19 cellular contexts compared by ENCODE assay signal in the genomic region with DNA sequence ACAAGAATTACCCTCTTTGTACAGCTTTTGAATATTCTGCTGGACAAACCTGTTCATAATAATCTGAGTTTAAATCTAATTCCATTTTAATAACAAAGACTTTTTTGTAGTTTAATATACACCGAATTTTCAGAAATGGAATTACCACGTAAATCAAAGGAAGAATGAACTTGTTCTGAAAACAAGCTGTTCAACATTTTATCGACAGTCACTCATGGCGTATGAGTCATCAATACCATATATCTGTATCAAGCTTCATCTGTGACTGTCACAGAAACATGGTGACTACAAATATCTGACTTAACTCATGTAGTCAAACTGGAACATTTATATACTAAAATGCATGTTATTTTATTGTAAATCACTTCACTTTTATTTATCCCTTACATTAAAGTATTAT.
"Had no signal": no experiment of that assay in that cellular context is flagged by ENCODE, and none has a peak within 500 bp of the region (broad histone marks: within the 10 kb centered on the region; RNA-seq: fewer than 3 reads in every experiment).

No MANE protein-coding gene starts in this region.

- FAIRE-seq: RCC 7860 had no signal

- ATAC-seq: activated CD4-positive, CD25-positive, alpha-beta regulatory T cell treated with anti-CD3 and anti-CD28 coated beads, Interleukin-2, amount 50 U/mL, for 24 hours; activated CD8-positive, alpha-beta memory T cell treated with anti-CD3 and anti-CD28 coated beads, Interleukin-2, amount 10 ng/mL, durations not matched to agents 7 days and 5 days; activated naive CD8-positive, alpha-beta T cell treated with anti-CD3 and anti-CD28 coated beads, Interleukin-2, amount 50 U/mL, for 24 hours had no signal

- DNase-seq: activated CD4-positive, alpha-beta T cell treated with anti-CD3 and anti-CD28 coated beads for 4 hours; activated CD4-positive, alpha-beta T cell treated with anti-CD3 and anti-CD28 coated beads, Interleukin-2, amount 50 U/mL, for 4 hours; activated CD8-positive, alpha-beta memory T cell treated with anti-CD3 and anti-CD28 coated beads, Interleukin-2, amount 10 ng/mL, durations not matched to agents 7 days and 5 days; activated effector memory CD4-positive, alpha-beta T cell treated with Interleukin-2 at 50 U/mL for 16 hours; activated naive CD4-positive, alpha-beta T cell; activated naive CD8-positive, alpha-beta T cell treated with anti-CD3 and anti-CD28 coated beads, Interleukin-2, amount 50 U/mL, for 24 hours; activated T-cell treated with anti-CD3 and anti-CD28 coated beads, Interleukin-2, amount 50 U/mL, for 24 hours; amniotic stem cell; Karpas-422; MM.1S; NCI-H1105 treated with DMSO at 0.1 percent for 48 hours; NCI-H146; NCI-H187 treated with DMSO at 0.1 percent for 48 hours; NCI-H2081 treated with DMSO at 0.1 percent for 48 hours; NCI-H446; NCI-H524; SHP77 treated with DMSO at 0.1 percent for 48 hours had no signal
